Comparison of ENCODE assay signal across 1 cellular context in the genomic region with DNA sequence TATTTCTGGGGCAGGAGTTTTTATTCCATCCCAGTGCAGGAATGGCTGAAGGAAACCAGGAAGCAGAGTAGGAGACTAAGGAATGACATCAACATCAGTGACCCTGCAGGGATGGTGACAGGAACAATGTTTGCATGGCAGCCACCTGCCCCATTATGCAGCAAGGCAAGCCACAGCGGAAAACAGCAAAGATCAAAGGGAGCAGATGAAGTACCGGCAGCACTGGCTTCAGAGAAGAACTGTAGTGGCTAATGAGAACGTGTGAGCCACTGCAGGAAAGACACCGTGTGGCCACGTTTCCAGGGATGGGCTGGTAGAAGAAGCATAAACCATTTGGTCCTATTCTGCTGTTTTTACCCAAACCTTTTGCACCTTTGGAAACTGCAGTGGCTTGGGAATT.
TF ChIP-seq lines count a peak whose summit lies in the region.

No MANE protein-coding gene starts in this region.

TF ChIP-seq in K562, 482 proteins besides CTCF, POLR2A, EP300 and RAD21:
- TF ChIP-seq ZFP36 (IDR thresholded peaks at IDR 0.05; ENCODE audit: low read depth, low read length, partially characterized antibody) (peak; percentile 28), MAFG (tag; conservative IDR thresholded peaks at IDR 0.05) (no peak)
